11 cellular contexts compared by ENCODE assay signal in the genomic region with DNA sequence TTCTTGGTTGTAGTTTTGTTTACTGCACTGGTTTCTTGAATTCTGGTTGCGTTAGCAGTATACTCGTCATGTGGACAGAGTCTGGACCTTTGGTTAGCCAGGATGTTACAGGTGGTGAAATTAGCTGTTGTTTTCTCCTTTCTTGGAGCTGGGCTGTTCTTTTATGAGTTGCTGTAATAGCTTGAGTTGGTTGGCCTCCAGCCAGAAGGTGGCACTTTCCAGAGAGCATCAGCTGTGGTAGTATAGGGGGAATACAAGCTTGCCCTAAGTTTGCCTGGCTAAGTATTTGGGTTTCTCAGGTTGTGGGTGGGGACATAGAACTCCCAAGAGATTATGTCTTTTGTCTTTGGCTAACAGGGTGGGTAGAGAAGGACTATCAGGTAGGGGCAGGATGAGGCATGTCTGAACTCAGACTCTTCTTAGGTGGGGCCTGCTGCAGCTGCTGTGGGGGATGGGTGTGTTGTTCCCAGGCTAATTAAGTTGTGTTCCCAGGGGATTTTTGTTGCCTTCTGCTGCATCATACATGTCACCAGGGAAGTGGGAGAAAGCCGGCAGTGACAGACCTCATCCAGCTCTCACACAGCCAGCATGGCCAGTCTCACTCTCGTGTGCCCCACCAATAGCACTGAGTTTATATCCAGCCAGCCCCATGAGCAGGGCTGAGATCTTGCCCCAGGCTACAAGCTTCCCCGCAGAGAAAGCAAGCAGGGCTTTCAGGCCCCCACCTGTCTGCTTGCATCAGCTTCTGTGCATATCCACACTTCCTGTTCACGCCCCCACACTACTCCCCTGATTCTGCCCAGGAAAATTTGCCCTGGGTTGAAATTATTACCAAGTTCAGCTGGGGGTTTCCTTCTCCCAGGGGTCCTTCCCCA.
DNase-seq lines count a peak whose midpoint lies in the region; ATAC-seq, FAIRE-seq and TF ChIP-seq lines count a peak whose summit lies in the region.
"Had no signal": no experiment of that assay in that cellular context is flagged by ENCODE, and none has a peak within 500 bp of the region (broad histone marks: within the 10 kb centered on the region; RNA-seq: fewer than 3 reads in every experiment).

No MANE protein-coding gene starts in this region.

- DNase-seq in D341Med (ENCODE audit: low spot score) (peak; percentile 36), NCI-H1694 treated with DMSO at 0.1 percent for 48 hours (lab: John Stamatoyannopoulos, UW) (peak; percentile 48), GM12878 (ENCODE audit: low read depth, low spot score) (no peak), ascending aorta (ENCODE audit: low spot score in 2 of 2) (no peak), globus pallidus (ENCODE audit: low spot score) (no peak), AG08396 (ENCODE audit: low spot score) (no peak)
- DNase-seq: H7, left ventricle myocardium inferior, upper lobe of right lung had no signal

- ATAC-seq in GM21723 (IDR thresholded peaks at IDR 0.05; ENCODE audit: unreplicated experiment) (peak; percentile 55), GM12878 (peak; percentile 69), GM18502 (IDR thresholded peaks at IDR 0.05; ENCODE audit: poor library complexity, unreplicated experiment) (no peak)
- ATAC-seq: upper lobe of right lung had no signal

- BruUV-seq in GM12878 (replicated peaks; lab: Mats Ljungman, UMichigan): no TSS peak

- H3K79me2 ChIP-seq in GM12878 (ENCODE audit: control insufficient read depth, insufficient read depth, low read length): no peaks in the 10 kb centered on the region

- TF ChIP-seq POLR2A in GM12878 (IDR thresholded peaks at IDR 0.05; ENCODE audit: low read depth, low read length): no peak

- no peaks in the 10 kb centered on the region for H3K36me3 ChIP-seq in GM12878 (ENCODE audit: control insufficient read depth in 2 of 2, insufficient read depth in 2 of 2, low read length in 1 of 2)
- H3K36me3 ChIP-seq in ascending aorta: no peaks in the 10 kb centered on the region
- H3K36me3 ChIP-seq: left ventricle myocardium inferior, upper lobe of right lung had no signal

- H3K27ac ChIP-seq in GM12878 (ENCODE audit: control insufficient read depth, insufficient read depth) (no peak overlapping the region), ascending aorta (no peak overlapping the region)
- H3K27ac ChIP-seq: left ventricle myocardium inferior, upper lobe of right lung had no signal

- H3K9me3 ChIP-seq in GM12878 (replicated peaks; ENCODE audit: control insufficient read depth, insufficient read depth, low read length): no peaks in the 10 kb centered on the region
- no peaks in the 10 kb centered on the region for H3K9me3 ChIP-seq in ascending aorta
- H3K9me3 ChIP-seq: left ventricle myocardium inferior, upper lobe of right lung had no signal

- TF ChIP-seq CTCF in GM12878 (IDR thresholded peaks at IDR 0.05 in 2 of 3, conservative IDR thresholded peaks at IDR 0.05 in 1 of 3; ENCODE audit: control insufficient read depth in 2 of 3, extremely low read depth in 1 of 3, insufficient read depth in 1 of 3, low read depth in 3 of 3, low read length in 3 of 3) (no peak), ascending aorta (IDR thresholded peaks at IDR 0.05) (no peak)

- H3K27me3 ChIP-seq in GM12878 (replicated peaks in 1 of 2; ENCODE audit: control insufficient read depth in 2 of 2, insufficient read depth in 2 of 2, low read length in 1 of 2) (no peaks in the 10 kb centered on the region), ascending aorta (no peaks in the 10 kb centered on the region)
- H3K27me3 ChIP-seq: upper lobe of right lung had no signal

- WGBS in GM12878 (ENCODE audit: insufficient coverage, insufficient replicate concordance, low lambda C conversion rate, missing lambda C conversion rate): 34% methylated on average over 6 of the region's 6 CpGs

- SMC1A ChIA-PET in GM12878 (lab: Charles Lee; ENCODE audit: uncharacterized antibody, unreplicated experiment): no interaction called here

- RAD21 ChIA-PET in GM12878 (lab: Charles Lee; ENCODE audit: unreplicated experiment): no interaction called here

- H3K4me1 ChIP-seq in GM12878 (ENCODE audit: control insufficient read depth, insufficient read depth, low read length) (no peaks in the 10 kb centered on the region; the same call in 1 of the 2 replicates), ascending aorta (no peaks in the 10 kb centered on the region)
- H3K4me1 ChIP-seq: left ventricle myocardium inferior, upper lobe of right lung had no signal

- POLR2A ChIA-PET in GM12878 (lab: Charles Lee): no interaction called here

- intact Hi-C loops in GM12878 (cut with micrococcal nuclease; ENCODE audit: unreplicated experiment): no loop called here
- intact Hi-C loops in ascending aorta (cut with DNase I): no loop called here

- no peak overlapping the region; the same call in 1 of the 2 replicates for H2AFZ ChIP-seq in GM12878 (ENCODE audit: control insufficient read depth, low read depth, low read length)

- H3K4me2 ChIP-seq in GM12878 (ENCODE audit: control insufficient read depth, insufficient read depth): no peak overlapping the region

- no peak for TF ChIP-seq RAD21 in GM12878 (IDR thresholded peaks at IDR 0.05; ENCODE audit: insufficient read depth, low read depth, low read length)

- no peak for TF ChIP-seq EP300 in GM12878 (IDR thresholded peaks at IDR 0.05; ENCODE audit: borderline replicate concordance in 1 of 2, control insufficient read depth in 1 of 2, low read depth in 2 of 2, low read length in 2 of 2)

- no peaks in the 10 kb centered on the region for H4K20me1 ChIP-seq in GM12878 (ENCODE audit: control insufficient read depth, insufficient read depth)

- H3K4me3 ChIP-seq in GM12878: no peak overlapping the region
- no peak overlapping the region for H3K4me3 ChIP-seq in ascending aorta
- H3K4me3 ChIP-seq: left ventricle myocardium inferior, upper lobe of right lung had no signal

- CTCF ChIA-PET in GM12878 (lab: Yijun Ruan, JAX): interaction anchor here (1.6 kb wide), 1 partner anchor 39 kb away, joined by 4 read pairs; no protein-coding TSS in a partner anchor

- no peak for FAIRE-seq in GM12878 (lab: Jason Lieb, UNC)

- H3K9ac ChIP-seq in GM12878 (ENCODE audit: control insufficient read depth, insufficient read depth, low read length): no peak overlapping the region

- in situ Hi-C loops in GM12878 (cut with MboI): no loop called here

TF ChIP-seq in GM12878, 131 proteins besides CTCF, POLR2A, EP300 and RAD21:
- TF ChIP-seq JUNB (IDR thresholded peaks at IDR 0.05) (no peak), EGR1 (IDR thresholded peaks at IDR 0.05; ENCODE audit: borderline replicate concordance in 1 of 2, low read depth in 2 of 2, low read length in 2 of 2) (0 out of 3 replicates have a peak, but pooled peaks of 1 of the 2 experiments have one; percentile 27)

Comparison
In these comparisons a context has a peak if more than half of its experiments do, and no peak if none do; other contexts are left out.
1. DNase-seq: peak in D341Med (single experiment) and NCI-H1694 treated with DMSO at 0.1 percent for 48 hours (single experiment); none in GM12878 (single experiment), ascending aorta (0 of 2), globus pallidus (single experiment) and AG08396 (single experiment).